23 cellular contexts compared by ENCODE assay signal in the genomic region with DNA sequence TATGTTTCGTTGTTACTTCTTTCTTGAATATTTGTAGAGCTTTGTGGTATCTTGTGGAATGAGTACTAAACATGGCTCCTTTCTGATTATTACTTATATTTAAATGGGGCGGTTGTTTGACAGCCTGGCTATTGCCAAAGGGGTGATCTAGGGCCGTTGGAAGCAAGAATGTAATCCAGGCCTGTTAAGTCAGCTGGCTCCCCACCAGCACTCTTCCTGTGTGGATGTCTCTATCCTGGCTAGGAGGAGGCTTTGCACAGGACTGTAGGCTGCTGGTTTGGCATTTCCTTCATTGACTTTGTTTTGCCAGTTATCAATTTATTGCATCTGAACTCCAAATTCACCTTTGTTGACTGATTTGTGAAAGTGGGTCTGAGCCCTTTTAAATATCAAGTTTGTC. TPM values are rescaled to one million over a fixed set of nuclear protein-coding genes. Genes with fewer than 3 reads are reported as not detected.
DNase-seq lines count a peak whose midpoint lies in the region; ATAC-seq and TF ChIP-seq lines count a peak whose summit lies in the region.
"Had no signal": no experiment of that assay in that cellular context is flagged by ENCODE, and none has a peak within 500 bp of the region (broad histone marks: within the 10 kb centered on the region; RNA-seq: fewer than 3 reads in every experiment).

No MANE protein-coding gene starts in this region.

- H3K9me2 ChIP-seq in GM23338 (ENCODE audit: insufficient read depth) = peaks cover 3% of the 10 kb centered on the region; the same call in 1 of the 2 replicates

- H3K36me3 ChIP-seq in GM23338 (ENCODE audit: insufficient read depth) = peaks cover 21% of the 10 kb centered on the region
- H3K36me3 ChIP-seq: tibial artery had no signal

- no peak overlapping the region for H3K4me3 ChIP-seq in GM23338
- H3K4me3 ChIP-seq: BLaER1 treated with 17β-estradiol and CSF1 and Interleukin-3, amounts not matched to agents 10 nM and 100 nM; smooth muscle cell; tibial artery had no signal

- no peaks in the 10 kb centered on the region; the same call in 1 of the 2 replicates for H4K20me1 ChIP-seq in GM23338 (replicated peaks; ENCODE audit: insufficient read depth)
- H4K20me1 ChIP-seq: BLaER1 treated with 17β-estradiol and CSF1 and Interleukin-3, amounts not matched to agents 10 nM and 100 nM had no signal

- H3K4me2 ChIP-seq in GM23338 = no peak overlapping the region
- H3K4me2 ChIP-seq: smooth muscle cell had no signal

- no peaks in the 10 kb centered on the region for H3K27me3 ChIP-seq in GM23338 (ENCODE audit: insufficient read depth)
- H3K27me3 ChIP-seq: BLaER1 treated with 17β-estradiol and CSF1 and Interleukin-3, amounts not matched to agents 10 nM and 100 nM; tibial artery had no signal

- no peak overlapping the region for H3K27ac Mint-ChIP-seq in GM23338
- H3K27ac Mint-ChIP-seq: naive thymus-derived CD4-positive, alpha-beta T cell; T-helper 1 cell treated with Interleukin-12 subunit alpha and Interleukin-12 subunit beta and Interleukin-4 antibody, amounts not matched to agents 30 μg/mL and 1 μg/mL, for 36 hours had no signal

- H3K36me3 Mint-ChIP-seq in GM23338 (ENCODE audit: low read depth) = peaks cover 28% of the 10 kb centered on the region

- H3K27me3 Mint-ChIP-seq in GM23338 (ENCODE audit: insufficient read depth, low read depth, poor library complexity) = peaks cover 2% of the 10 kb centered on the region
- H3K27me3 Mint-ChIP-seq: naive thymus-derived CD4-positive, alpha-beta T cell had no signal

- TF ChIP-seq CTCF in GM23338 (conservative IDR thresholded peaks at IDR 0.05; ENCODE audit: low read depth in 2 of 2) = no peak

- peaks cover 25% of the 10 kb centered on the region for H3K9me3 Mint-ChIP-seq in GM23338

- H3K79me2 ChIP-seq in GM23338 (replicated peaks; ENCODE audit: insufficient read depth) = peaks cover 82% of the 10 kb centered on the region

- no peak overlapping the region for H2AFZ ChIP-seq in GM23338

- H3K4me3 Mint-ChIP-seq in GM23338 = no peak overlapping the region
- H3K4me3 Mint-ChIP-seq: naive thymus-derived CD4-positive, alpha-beta T cell; T-helper 1 cell treated with Interleukin-12 subunit alpha and Interleukin-12 subunit beta and Interleukin-4 antibody, amounts not matched to agents 30 μg/mL and 1 μg/mL, for 36 hours had no signal

- H3F3A ChIP-seq in GM23338 (replicated peaks; ENCODE audit: low read depth) = no peaks in the 10 kb centered on the region

- ATAC-seq in GM23338 = peak; percentile 70
- ATAC-seq: naive thymus-derived CD4-positive, alpha-beta T cell had no signal

- peaks cover 12% of the 10 kb centered on the region; the same call in 1 of the 2 replicates for H3K4me1 ChIP-seq in GM23338 (ENCODE audit: insufficient read depth)

- DNase-seq in AG08396 (ENCODE audit: low spot score) (peak; percentile 58), GM23338 (ENCODE audit: low spot score) (peak; percentile 28), cerebellar cortex (ENCODE audit: low spot score) (peak; percentile 50), iris pigment epithelial cell (ENCODE audit: low read depth) (peak; percentile 81), LoVo (ENCODE audit: low spot score) (no peak), activated gamma-delta T cell treated with Interleukin-2 at 50 U/mL for 16 hours (no peak), mesenteric fat pad (ENCODE audit: low spot score) (no peak), NK-92 (lab: John Stamatoyannopoulos, UW; ENCODE audit: unreplicated experiment) (no peak)
- DNase-seq: activated CD4-positive, CD25-positive, alpha-beta regulatory T cell; activated gamma-delta T cell; aorta; DMS153; foreskin melanocyte; MV-4-11; naive thymus-derived CD4-positive, alpha-beta T cell; NCI-H2081 treated with DMSO at 0.1 percent for 48 hours; NCI-H748 treated with DMSO at 0.1 percent for 48 hours; tibial artery had no signal

- H3K4me1 Mint-ChIP-seq in GM23338 = peaks cover 37% of the 10 kb centered on the region

- no peak overlapping the region for H3K27ac ChIP-seq in GM23338 (ENCODE audit: low read depth)
- H3K27ac ChIP-seq: BLaER1 treated with 17β-estradiol and CSF1 and Interleukin-3, amounts not matched to agents 10 nM and 100 nM; tibial artery had no signal

TF ChIP-seq in GM23338, 12 proteins besides CTCF, POLR2A, EP300 and RAD21 (continues in another document):
- TF ChIP-seq POLR2AphosphoS5 (IDR thresholded peaks at IDR 0.05; ENCODE audit: low read depth) (no peak), ZNF331 (CRISPR knock-in tag; IDR thresholded peaks at IDR 0.05; ENCODE audit: low read depth) (no peak), EZH2phosphoT487 (IDR thresholded peaks at IDR 0.05; ENCODE audit: unreplicated experiment) (no peak)
- TF ChIP-seq, protein P1, sequence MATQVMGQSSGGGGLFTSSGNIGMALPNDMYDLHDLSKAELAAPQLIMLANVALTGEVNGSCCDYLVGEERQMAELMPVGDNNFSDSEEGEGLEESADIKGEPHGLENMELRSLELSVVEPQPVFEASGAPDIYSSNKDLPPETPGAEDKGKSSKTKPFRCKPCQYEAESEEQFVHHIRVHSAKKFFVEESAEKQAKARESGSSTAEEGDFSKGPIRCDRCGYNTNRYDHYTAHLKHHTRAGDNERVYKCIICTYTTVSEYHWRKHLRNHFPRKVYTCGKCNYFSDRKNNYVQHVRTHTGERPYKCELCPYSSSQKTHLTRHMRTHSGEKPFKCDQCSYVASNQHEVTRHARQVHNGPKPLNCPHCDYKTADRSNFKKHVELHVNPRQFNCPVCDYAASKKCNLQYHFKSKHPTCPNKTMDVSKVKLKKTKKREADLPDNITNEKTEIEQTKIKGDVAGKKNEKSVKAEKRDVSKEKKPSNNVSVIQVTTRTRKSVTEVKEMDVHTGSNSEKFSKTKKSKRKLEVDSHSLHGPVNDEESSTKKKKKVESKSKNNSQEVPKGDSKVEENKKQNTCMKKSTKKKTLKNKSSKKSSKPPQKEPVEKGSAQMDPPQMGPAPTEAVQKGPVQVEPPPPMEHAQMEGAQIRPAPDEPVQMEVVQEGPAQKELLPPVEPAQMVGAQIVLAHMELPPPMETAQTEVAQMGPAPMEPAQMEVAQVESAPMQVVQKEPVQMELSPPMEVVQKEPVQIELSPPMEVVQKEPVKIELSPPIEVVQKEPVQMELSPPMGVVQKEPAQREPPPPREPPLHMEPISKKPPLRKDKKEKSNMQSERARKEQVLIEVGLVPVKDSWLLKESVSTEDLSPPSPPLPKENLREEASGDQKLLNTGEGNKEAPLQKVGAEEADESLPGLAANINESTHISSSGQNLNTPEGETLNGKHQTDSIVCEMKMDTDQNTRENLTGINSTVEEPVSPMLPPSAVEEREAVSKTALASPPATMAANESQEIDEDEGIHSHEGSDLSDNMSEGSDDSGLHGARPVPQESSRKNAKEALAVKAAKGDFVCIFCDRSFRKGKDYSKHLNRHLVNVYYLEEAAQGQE (IDR thresholded peaks at IDR 0.05; ENCODE audit: unreplicated experiment) = no peak
- TF ChIP-seq, protein P2, sequence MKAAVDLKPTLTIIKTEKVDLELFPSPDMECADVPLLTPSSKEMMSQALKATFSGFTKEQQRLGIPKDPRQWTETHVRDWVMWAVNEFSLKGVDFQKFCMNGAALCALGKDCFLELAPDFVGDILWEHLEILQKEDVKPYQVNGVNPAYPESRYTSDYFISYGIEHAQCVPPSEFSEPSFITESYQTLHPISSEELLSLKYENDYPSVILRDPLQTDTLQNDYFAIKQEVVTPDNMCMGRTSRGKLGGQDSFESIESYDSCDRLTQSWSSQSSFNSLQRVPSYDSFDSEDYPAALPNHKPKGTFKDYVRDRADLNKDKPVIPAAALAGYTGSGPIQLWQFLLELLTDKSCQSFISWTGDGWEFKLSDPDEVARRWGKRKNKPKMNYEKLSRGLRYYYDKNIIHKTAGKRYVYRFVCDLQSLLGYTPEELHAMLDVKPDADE (IDR thresholded peaks at IDR 0.05) = no peak

RNA-seq across cellular contexts. Expression of a gene that starts 5.6 kb away (rescaled TPM):
- total RNA-seq in GM23338 (2014; rRNA removed; shearing (Covaris generic)) = 20.1 and 21.1 TPM in 2 replicates
- polyA plus RNA-seq in GM23338 (2016; fragmentation: Nextera tagmentation; extraction: Ambion mirVana) = 9.5 TPM in 2 replicates
- 8.0 TPM for total RNA-seq in mesenteric fat pad

RNA-seq across cellular contexts. Expression of a gene that starts 49.8 kb away (rescaled TPM):
- 25.2 and 33.9 TPM in 2 replicates for total RNA-seq in GM23338 (2014; rRNA removed; shearing (Covaris generic))
- 45.1 and 46.8 TPM in 2 replicates for polyA plus RNA-seq in GM23338 (2016; fragmentation: Nextera tagmentation; extraction: Ambion mirVana)
- 83.8 TPM for total RNA-seq in mesenteric fat pad

RNA-seq across cellular contexts. Expression of a gene that starts 53.7 kb away (rescaled TPM):
- 0.17 and 1.0 TPM in 2 replicates for total RNA-seq in GM23338 (2014; rRNA removed; shearing (Covaris generic))
- polyA plus RNA-seq in GM23338 (2016; fragmentation: Nextera tagmentation; extraction: Ambion mirVana) = 0.63 and 1.5 TPM in 2 replicates
- total RNA-seq in mesenteric fat pad = not detected
- total RNA-seq: aorta; lower leg skin; naive thymus-derived CD4-positive, alpha-beta T cell; posterior vena cava; smooth muscle cell had no signal
- polyA plus RNA-seq: aorta; naive thymus-derived CD4-positive, alpha-beta T cell; smooth muscle cell had no signal

Comparison
In these comparisons a context has a peak if more than half of its experiments do, and no peak if none do; other contexts are left out.
1. DNase-seq: peak in AG08396 (single experiment), GM23338 (single experiment), cerebellar cortex (single experiment) and iris pigment epithelial cell (single experiment); none in LoVo (single experiment), activated gamma-delta T cell treated with Interleukin-2 at 50 U/mL for 16 hours (single experiment), mesenteric fat pad (single experiment) and NK-92 (single experiment).